Comparison of ENCODE assay signal across 1 cellular context in genomic region chr2:231190531-231191197, GRCh38.
TF ChIP-seq lines count a peak whose summit lies in the region.

No MANE protein-coding gene starts in this region.

TF ChIP-seq in H1, 55 proteins besides CTCF, POLR2A, EP300 and RAD21:
- TF ChIP-seq SIX5 (IDR thresholded peaks at IDR 0.05; ENCODE audit: low read depth, low read length) (no peak), ASH2L (IDR thresholded peaks at IDR 0.05; ENCODE audit: low read length) (peak; percentile 37), POLR2AphosphoS5 (IDR thresholded peaks at IDR 0.05; ENCODE audit: low read depth, low read length) (peak; percentile 40; the same call in 1 of the 2 replicates), BRCA1 (IDR thresholded peaks at IDR 0.05; ENCODE audit: low read depth, low read length) (no peak), PHF8 (conservative IDR thresholded peaks at IDR 0.05; ENCODE audit: low read depth, low read length) (0 out of 2 replicates have a peak, but pooled peaks have one; percentile 28), CHD2 (IDR thresholded peaks at IDR 0.05; ENCODE audit: low read length) (no peak), E2F6 (IDR thresholded peaks at IDR 0.05) (0 out of 2 replicates have a peak, but pooled peaks have one; percentile 11), YY1 (IDR thresholded peaks at IDR 0.05; ENCODE audit: low read depth, low read length) (peak; percentile 25; the same call in 1 of the 2 replicates), TBP (IDR thresholded peaks at IDR 0.05; ENCODE audit: low read depth, low read length) (peak; percentile 41; the same call in 1 of the 2 replicates), TAF1 (IDR thresholded peaks at IDR 0.05; ENCODE audit: low read depth, low read length) (peak; percentile 61), CREB1 (IDR thresholded peaks at IDR 0.05) (0 out of 2 replicates have a peak, but pooled peaks have one; percentile 42), RBBP5 (IDR thresholded peaks at IDR 0.05; ENCODE audit: borderline replicate concordance, low read depth, low read length) (peak; percentile 75; the same call in 1 of the 2 replicates), CHD1 (IDR thresholded peaks at IDR 0.05; ENCODE audit: low read depth, low read length) (no peak), CHD7 (IDR thresholded peaks at IDR 0.05; ENCODE audit: insufficient replicate concordance, low read length) (no peak), KDM4A (IDR thresholded peaks at IDR 0.05; ENCODE audit: low read depth, low read length, severe bottlenecking) (peak; percentile 41)
- TF ChIP-seq, protein P1, sequence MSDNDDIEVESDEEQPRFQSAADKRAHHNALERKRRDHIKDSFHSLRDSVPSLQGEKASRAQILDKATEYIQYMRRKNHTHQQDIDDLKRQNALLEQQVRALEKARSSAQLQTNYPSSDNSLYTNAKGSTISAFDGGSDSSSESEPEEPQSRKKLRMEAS (IDR thresholded peaks at IDR 0.05) = no peak
